In the genomic region with DNA sequence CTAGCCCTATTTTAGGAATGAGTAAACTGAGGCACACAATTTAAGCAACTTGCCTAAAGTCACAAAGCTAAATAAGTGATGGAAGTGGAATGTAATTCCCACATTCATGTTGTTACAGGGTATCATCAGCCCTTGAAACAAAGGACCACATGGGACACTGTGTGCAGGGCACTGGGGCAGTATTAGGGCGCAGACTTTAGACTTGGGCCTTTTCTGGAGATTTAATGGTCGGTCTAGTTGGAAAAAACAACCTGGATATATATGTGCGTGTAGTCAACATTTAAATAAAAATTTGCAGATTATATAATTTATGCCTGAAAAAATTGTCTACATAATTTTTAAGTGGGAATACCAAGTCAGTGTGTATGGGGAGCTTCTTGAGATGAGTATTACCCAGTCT, we compare ENCODE assay signal across 9 cellular contexts. TPM values are rescaled to one million over a fixed set of nuclear protein-coding genes. Genes with fewer than 3 reads are reported as not detected.
DNase-seq lines count a peak whose midpoint lies in the region; ATAC-seq and TF ChIP-seq lines count a peak whose summit lies in the region.
"Had no signal": no experiment of that assay in that cellular context is flagged by ENCODE, and none has a peak within 500 bp of the region (broad histone marks: within the 10 kb centered on the region; RNA-seq: fewer than 3 reads in every experiment).

No MANE protein-coding gene starts in this region.

- no peaks in the 10 kb centered on the region for H3K27me3 Mint-ChIP-seq in activated CD8-positive, alpha-beta memory T cell treated with anti-CD3 and anti-CD28 coated beads, Interleukin-2, amount 10 ng/mL, durations not matched to agents 7 days and 5 days
- H3K27me3 Mint-ChIP-seq in activated CD4-positive, alpha-beta memory T cell treated with anti-CD3 and anti-CD28 coated beads, Interleukin-2, amount 10 ng/mL, durations not matched to agents 7 days and 5 days, result no peaks in the 10 kb centered on the region
- peaks cover 0 to 4% (median 0%) of the 10 kb centered on the region in 3 donors for H3K27me3 Mint-ChIP-seq in immature natural killer cell (ENCODE audit: low read depth in 3 of 3)

- no peaks in the 10 kb centered on the region for H3K27me3 ChIP-seq in thyroid gland

- no peak overlapping the region for H3K27ac ChIP-seq in thyroid gland

- peaks cover 38% of the 10 kb centered on the region for H3K4me1 Mint-ChIP-seq in activated CD8-positive, alpha-beta memory T cell treated with anti-CD3 and anti-CD28 coated beads, Interleukin-2, amount 10 ng/mL, durations not matched to agents 7 days and 5 days
- H3K4me1 Mint-ChIP-seq in activated CD4-positive, alpha-beta memory T cell treated with anti-CD3 and anti-CD28 coated beads, Interleukin-2, amount 10 ng/mL, durations not matched to agents 7 days and 5 days, result peaks cover 40% of the 10 kb centered on the region
- peaks cover 38 to 56% of the 10 kb centered on the region in 2 donors for H3K4me1 Mint-ChIP-seq in immature natural killer cell

- CTCF ChIA-PET in activated CD8-positive, alpha-beta memory T cell treated with anti-CD3 and anti-CD28 coated beads, Interleukin-2, amount 10 ng/mL, durations not matched to agents 7 days and 5 days (lab: Charles Lee), result interaction anchor here (1.1 kb wide), 1 partner anchor 52 kb away, joined by 3 read pairs; no protein-coding TSS in a partner anchor
- CTCF ChIA-PET in activated CD4-positive, alpha-beta memory T cell treated with anti-CD3 and anti-CD28 coated beads, Interleukin-2, amount 10 ng/mL, durations not matched to agents 7 days and 5 days (lab: Charles Lee), result interaction anchor here (1.1 to 1.9 kb wide), 2 partner anchors 17 to 164 kb away, joined by 3 to 5 read pairs; no protein-coding TSS in a partner anchor

- H3K27ac Mint-ChIP-seq in activated CD8-positive, alpha-beta memory T cell treated with anti-CD3 and anti-CD28 coated beads, Interleukin-2, amount 10 ng/mL, durations not matched to agents 7 days and 5 days, result peak overlapping the region; percentile 81
- H3K27ac Mint-ChIP-seq in activated CD4-positive, alpha-beta memory T cell treated with anti-CD3 and anti-CD28 coated beads, Interleukin-2, amount 10 ng/mL, durations not matched to agents 7 days and 5 days, result peak overlapping the region; percentile 74
- H3K27ac Mint-ChIP-seq in immature natural killer cell, result peak overlapping the region; percentile 79 to 94 (median 88)

- no peak for TF ChIP-seq CTCF in thyroid gland (IDR thresholded peaks at IDR 0.05)

- H3K36me3 ChIP-seq in thyroid gland, result no peaks in the 10 kb centered on the region

- 58 to 71% methylated on average over 3 of the region's 3 CpGs for WGBS in thyroid gland, 2 donors

- H3K4me1 ChIP-seq in thyroid gland, result peaks cover 5 to 16% of the 10 kb centered on the region in 2 donors

- H3K4me3 ChIP-seq in thyroid gland (replicated peaks in 1 of 3), result peak overlapping the region in 2 of 3 donors; percentile 24 to 99

- no peak for DNase-seq in activated CD8-positive, alpha-beta memory T cell treated with anti-CD3 and anti-CD28 coated beads, Interleukin-2, amount 10 ng/mL, durations not matched to agents 7 days and 5 days
- DNase-seq in activated CD8-positive, alpha-beta memory T cell treated with anti-CD3 and anti-CD28 coated beads, Interleukin-2, amount 50 U/mL, for 4 hours, result no peak
- no peak for DNase-seq in activated CD4-positive, alpha-beta memory T cell treated with anti-CD3 and anti-CD28 coated beads, Interleukin-2, amount 10 ng/mL, durations not matched to agents 7 days and 5 days
- no peak for DNase-seq in immature natural killer cell
- DNase-seq in thyroid gland, result no peak
- no peak for DNase-seq in AG20443 (ENCODE audit: low spot score)
- DNase-seq: activated CD4-positive, CD25-positive, alpha-beta regulatory T cell treated with anti-CD3 and anti-CD28 coated beads, Interleukin-2, amount 50 U/mL, for 72 hours had no signal

- peaks cover 19% of the 10 kb centered on the region for H3K36me3 Mint-ChIP-seq in activated CD8-positive, alpha-beta memory T cell treated with anti-CD3 and anti-CD28 coated beads, Interleukin-2, amount 10 ng/mL, durations not matched to agents 7 days and 5 days
- H3K36me3 Mint-ChIP-seq in activated CD4-positive, alpha-beta memory T cell treated with anti-CD3 and anti-CD28 coated beads, Interleukin-2, amount 10 ng/mL, durations not matched to agents 7 days and 5 days (ENCODE audit: low read depth), result peaks cover 18% of the 10 kb centered on the region
- H3K36me3 Mint-ChIP-seq in immature natural killer cell, result peaks cover 0 to 7% (median 5%) of the 10 kb centered on the region in 3 donors

- H3K4me3 Mint-ChIP-seq in activated CD8-positive, alpha-beta memory T cell treated with anti-CD3 and anti-CD28 coated beads, Interleukin-2, amount 10 ng/mL, durations not matched to agents 7 days and 5 days, result peak overlapping the region; percentile 92
- H3K4me3 Mint-ChIP-seq in activated CD4-positive, alpha-beta memory T cell treated with anti-CD3 and anti-CD28 coated beads, Interleukin-2, amount 10 ng/mL, durations not matched to agents 7 days and 5 days, result peak overlapping the region; percentile 88
- peak overlapping the region; percentile 91 to 98 (median 97) for H3K4me3 Mint-ChIP-seq in immature natural killer cell

- peaks cover 7% of the 10 kb centered on the region for H3K9me3 Mint-ChIP-seq in activated CD8-positive, alpha-beta memory T cell treated with anti-CD3 and anti-CD28 coated beads, Interleukin-2, amount 10 ng/mL, durations not matched to agents 7 days and 5 days (ENCODE audit: low read depth)
- H3K9me3 Mint-ChIP-seq in activated CD4-positive, alpha-beta memory T cell treated with anti-CD3 and anti-CD28 coated beads, Interleukin-2, amount 10 ng/mL, durations not matched to agents 7 days and 5 days, result peaks cover 6% of the 10 kb centered on the region
- H3K9me3 Mint-ChIP-seq in immature natural killer cell, result no peaks in the 10 kb centered on the region

- H3K9me3 ChIP-seq in thyroid gland, result no peaks in the 10 kb centered on the region

- intact Hi-C loops in thyroid gland (cut with DNase I), result no loop called here

- POLR2A ChIA-PET in activated CD4-positive, alpha-beta memory T cell treated with anti-CD3 and anti-CD28 coated beads, Interleukin-2, amount 10 ng/mL, durations not matched to agents 7 days and 5 days (lab: Charles Lee), result interaction anchor here (0.9 to 2.9 kb wide), 5 partner anchors 8 to 347 kb away, joined by 3 to 13 read pairs (median 3); no protein-coding TSS in a partner anchor

- no peak for ATAC-seq in activated CD8-positive, alpha-beta memory T cell treated with anti-CD3 and anti-CD28 coated beads, Interleukin-2, amount 10 ng/mL, durations not matched to agents 7 days and 5 days
- ATAC-seq in HG03469 (IDR thresholded peaks at IDR 0.05; ENCODE audit: unreplicated experiment) (no peak), HG02571 (IDR thresholded peaks at IDR 0.05; ENCODE audit: unreplicated experiment) (no peak)

- TF ChIP-seq POLR2A in thyroid gland (IDR thresholded peaks at IDR 0.05), result no peak

RNA-seq across cellular contexts. Expression of a gene that starts 1.5 kb away (rescaled TPM):
- 10 to 100 TPM; 58.4 to 59.4 TPM for total RNA-seq in activated CD8-positive, alpha-beta memory T cell treated with anti-CD3 and anti-CD28 coated beads, Interleukin-2, amount 10 ng/mL, durations not matched to agents 7 days and 5 days
- total RNA-seq in activated CD4-positive, alpha-beta memory T cell treated with anti-CD3 and anti-CD28 coated beads, Interleukin-2, amount 10 ng/mL, durations not matched to agents 7 days and 5 days, result 10 to 100 TPM; 50.6 to 51.6 TPM
- polyA plus RNA-seq in immature natural killer cell, result 10 to 100 TPM; 28.8 to 45.3 (median 45.0) TPM
- 10 to 100 TPM; 56.2 to 70.0 (median 65.2) TPM for total RNA-seq in thyroid gland

RNA-seq across cellular contexts. Expression of a gene that starts 5.1 kb away (rescaled TPM):
- not detected for total RNA-seq in activated CD8-positive, alpha-beta memory T cell treated with anti-CD3 and anti-CD28 coated beads, Interleukin-2, amount 10 ng/mL, durations not matched to agents 7 days and 5 days
- total RNA-seq in activated CD4-positive, alpha-beta memory T cell treated with anti-CD3 and anti-CD28 coated beads, Interleukin-2, amount 10 ng/mL, durations not matched to agents 7 days and 5 days, result not detected
- not detected for polyA plus RNA-seq in immature natural killer cell
- not detected for total RNA-seq in thyroid gland

RNA-seq across cellular contexts. Expression of a gene that starts 48.1 kb away (rescaled TPM):
- not detected for total RNA-seq in activated CD8-positive, alpha-beta memory T cell treated with anti-CD3 and anti-CD28 coated beads, Interleukin-2, amount 10 ng/mL, durations not matched to agents 7 days and 5 days
- not detected for total RNA-seq in activated CD4-positive, alpha-beta memory T cell treated with anti-CD3 and anti-CD28 coated beads, Interleukin-2, amount 10 ng/mL, durations not matched to agents 7 days and 5 days
- not detected for polyA plus RNA-seq in immature natural killer cell
- total RNA-seq in thyroid gland, result not detected
